In genomic region chr3:52848617-52849016, GRCh38 we compare ENCODE assay signal across 13 cellular contexts. TPM values are rescaled to one million over a fixed set of nuclear protein-coding genes. Genes with fewer than 3 reads are reported as not detected.
DNase-seq lines count a peak whose midpoint lies in the region; ATAC-seq and TF ChIP-seq lines count a peak whose summit lies in the region.
"Had no signal": no experiment of that assay in that cellular context is flagged by ENCODE, and none has a peak within 500 bp of the region (broad histone marks: within the 10 kb centered on the region; RNA-seq: fewer than 3 reads in every experiment).

No MANE protein-coding gene starts in this region.

- H3K9me3 ChIP-seq in GM23248 (ENCODE audit: low read depth) (no peaks in the 10 kb centered on the region), T-helper 17 cell (ENCODE audit: control insufficient read depth, low read length, poor library complexity, severe bottlenecking) (no peaks in the 10 kb centered on the region), lower lobe of right lung (no peaks in the 10 kb centered on the region)
- H3K9me3 ChIP-seq: heart right ventricle, uterus had no signal

- H3K4me2 ChIP-seq in GM23248 (ENCODE audit: unreplicated experiment), result no peak overlapping the region

- in situ Hi-C loops in GM23248 (cut with MboI), result no loop called here

- no peaks in the 10 kb centered on the region for H3K36me3 Mint-ChIP-seq in T-helper 17 cell (ENCODE audit: low read depth)

- H3K9me2 ChIP-seq in GM23248 (ENCODE audit: insufficient read depth), result no peaks in the 10 kb centered on the region

- H3K4me3 ChIP-seq in GM23248 (no peak overlapping the region), lower lobe of right lung (no peak overlapping the region)
- H3K4me3 ChIP-seq: heart right ventricle, uterus had no signal

- no peaks in the 10 kb centered on the region for H3K79me2 ChIP-seq in GM23248 (ENCODE audit: insufficient read depth)

- H3K4me1 ChIP-seq in GM23248 (ENCODE audit: insufficient read depth) (peaks cover 7% of the 10 kb centered on the region), lower lobe of right lung (peaks cover 32% of the 10 kb centered on the region)

- ATAC-seq in T-helper 17 cell, result no peak
- no peak for ATAC-seq in lower lobe of right lung

- no peaks in the 10 kb centered on the region for H4K20me1 ChIP-seq in GM23248 (ENCODE audit: insufficient read depth)

- no peak overlapping the region for H2AFZ ChIP-seq in GM23248

- intact Hi-C loops in lower lobe of right lung (cut with DNase I), result no loop called here

- no peak overlapping the region for H3K27ac ChIP-seq in GM23248
- H3K27ac ChIP-seq in lower lobe of right lung, result no peak overlapping the region
- H3K27ac ChIP-seq: heart right ventricle had no signal

- DNase-seq in GM23248 (peak; percentile 87), amniotic stem cell (lab: John Stamatoyannopoulos, UW) (peak; percentile 15), foreskin melanocyte (peak; percentile 38), stromal cell of bone marrow (ENCODE audit: low read depth) (peak; percentile 57), NCI-H526 treated with DMSO at 0.1 percent for 48 hours (lab: John Stamatoyannopoulos, UW) (no peak), globus pallidus (ENCODE audit: low spot score) (no peak), T-helper 17 cell (no peak), lower lobe of right lung (no peak)
- DNase-seq: heart right ventricle, NCI-H510A, SIG-M5, uterus had no signal

- H3K36me3 ChIP-seq in GM23248 (ENCODE audit: low read depth), result no peaks in the 10 kb centered on the region; the same call in 1 of the 2 replicates
- peaks cover 66% of the 10 kb centered on the region for H3K36me3 ChIP-seq in lower lobe of right lung
- H3K36me3 ChIP-seq: uterus had no signal

- H3K27me3 Mint-ChIP-seq in T-helper 17 cell, result no peaks in the 10 kb centered on the region

- TF ChIP-seq CTCF in lower lobe of right lung (IDR thresholded peaks at IDR 0.05), result no peak

- H3K27me3 ChIP-seq in GM23248 (replicated peaks; ENCODE audit: insufficient read depth), result no peaks in the 10 kb centered on the region
- H3K27me3 ChIP-seq in lower lobe of right lung (ENCODE audit: low read depth), result no peaks in the 10 kb centered on the region
- H3K27me3 ChIP-seq: heart right ventricle, uterus had no signal

- H3K4me1 Mint-ChIP-seq in T-helper 17 cell, result peaks cover 2% of the 10 kb centered on the region
- H3K4me1 Mint-ChIP-seq: mesothelial cell of epicardium had no signal

- no peaks in the 10 kb centered on the region for H3F3A ChIP-seq in GM23248 (ENCODE audit: insufficient read depth)

- H3K9ac ChIP-seq in GM23248, result no peak overlapping the region

- no peak overlapping the region for H3K27ac Mint-ChIP-seq in T-helper 17 cell
- H3K27ac Mint-ChIP-seq: mesothelial cell of epicardium had no signal

- 32 to 38% methylated on average over 7 of the region's 7 CpGs for WGBS in GM23248 (ENCODE audit: low coverage in 1 of 2, low lambda C conversion rate in 2 of 2, missing lambda C conversion rate in 2 of 2), 2 experiments

- no peak overlapping the region for H3K4me3 Mint-ChIP-seq in T-helper 17 cell
- H3K4me3 Mint-ChIP-seq: mesothelial cell of epicardium had no signal

RNA-seq across cellular contexts. Expression of gene MUSTN1, which starts 13.8 kb away (rescaled TPM):
- not detected in 2 replicates for total RNA-seq in GM23248 (2014; rRNA removed; shearing (Covaris generic))
- not detected in 2 replicates for polyA plus RNA-seq in GM23248 (2016; fragmentation: Nextera tagmentation; extraction: Ambion mirVana)
- total RNA-seq in T-helper 17 cell (10 to 100 TPM; 12.3 to 16.0 TPM), lower lobe of right lung (7.3 TPM)

RNA-seq across cellular contexts. Expression of gene ITIH4, which starts 18.1 kb away (rescaled TPM):
- 0.11 TPM in 1 of 2 replicates, not detected in the other for total RNA-seq in GM23248 (2014; rRNA removed; shearing (Covaris generic))
- not detected in 2 replicates for polyA plus RNA-seq in GM23248 (2016; fragmentation: Nextera tagmentation; extraction: Ambion mirVana)
- total RNA-seq in T-helper 17 cell (10 to 100 TPM; 25.8 to 40.6 TPM), lower lobe of right lung (23.7 TPM)

RNA-seq across cellular contexts. Expression of gene STIMATE, which starts 48.7 kb away (rescaled TPM):
- 10.3 and 11.5 TPM in 2 replicates for total RNA-seq in GM23248 (2014; rRNA removed; shearing (Covaris generic))
- polyA plus RNA-seq in GM23248 (2016; fragmentation: Nextera tagmentation; extraction: Ambion mirVana), result 9.2 and 9.3 TPM in 2 replicates
- total RNA-seq in T-helper 17 cell (10 to 100 TPM; 41.1 to 42.6 TPM), lower lobe of right lung (42.4 TPM)

RNA-seq across cellular contexts. Expression of gene ITIH3, which starts 54.0 kb away (rescaled TPM):
- total RNA-seq in GM23248 (2014; rRNA removed; shearing (Covaris generic)), result not detected in 2 replicates
- polyA plus RNA-seq in GM23248 (2016; fragmentation: Nextera tagmentation; extraction: Ambion mirVana), result not detected in 2 replicates
- not detected for total RNA-seq in T-helper 17 cell
- total RNA-seq in lower lobe of right lung, result 4.5 TPM

Comparison
In these comparisons a context has a peak if more than half of its experiments do, and no peak if none do; other contexts are left out.
1. DNase-seq: peak in GM23248 (single experiment), amniotic stem cell (single experiment), foreskin melanocyte (single experiment) and stromal cell of bone marrow (single experiment); none in NCI-H526 treated with DMSO at 0.1 percent for 48 hours (single experiment), globus pallidus (single experiment), T-helper 17 cell (0 of 3) and lower lobe of right lung (single experiment).
2. RNA of gene ITIH4, which starts 18.1 kb away (total RNA-seq): 25.8 to 40.6 TPM in T-helper 17 cell and 23.7 TPM in lower lobe of right lung (single experiment); 0.11 TPM in GM23248; every median in the first group is over 10 times any median in the second.